ENCODE assay signal across 8 cellular contexts in the genomic region with DNA sequence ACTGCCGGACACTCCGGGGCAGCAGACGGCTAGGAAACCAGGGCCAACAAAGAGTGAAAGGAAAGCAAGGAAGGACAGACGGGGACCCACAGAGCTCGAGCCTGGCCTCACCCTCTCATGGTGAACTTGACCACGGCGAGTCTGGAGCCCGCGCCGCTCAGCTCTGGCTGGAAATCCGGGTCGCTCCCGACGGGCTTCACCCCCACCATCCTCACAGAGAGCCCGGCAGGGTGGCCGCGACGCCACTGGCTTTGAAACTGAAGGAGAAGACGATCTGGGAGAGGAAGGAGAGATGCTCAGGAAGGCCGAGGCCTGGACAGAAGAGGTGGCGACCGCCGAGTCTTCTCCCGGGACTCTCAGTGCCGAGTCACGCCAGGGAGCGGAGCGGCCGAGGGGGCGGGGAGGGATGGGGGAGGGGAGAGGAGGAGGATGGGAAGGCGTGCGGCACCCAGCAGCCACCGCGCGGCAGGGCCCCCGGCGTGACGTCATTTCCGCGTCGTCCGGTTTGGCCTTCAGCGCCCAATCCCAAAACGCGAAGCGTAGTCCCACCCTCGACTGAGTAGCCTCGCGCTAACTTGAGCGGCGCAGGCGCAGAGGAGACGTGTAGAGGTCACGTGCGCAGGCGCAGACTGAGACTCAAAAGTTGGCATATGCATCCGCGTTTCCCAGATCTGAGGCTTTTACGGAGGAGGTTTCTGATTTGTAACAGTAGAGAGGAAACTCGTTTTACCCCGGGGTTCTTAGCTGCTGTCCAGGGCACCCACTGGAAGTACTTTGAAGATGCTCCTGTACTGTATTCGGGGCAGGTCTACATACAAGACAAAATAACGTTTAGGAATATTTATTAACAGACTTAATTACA. TPM values are rescaled to one million over a fixed set of nuclear protein-coding genes. Genes with fewer than 3 reads are reported as not detected.
DNase-seq lines count a peak whose midpoint lies in the region; ATAC-seq, FAIRE-seq and TF ChIP-seq lines count a peak whose summit lies in the region.

Gene TXNL1 (minus strand): TSS at position 361 of the 862 bp plus-strand sequence. CDS start 152 bp downstream, at position 209.

- H3K9me3 ChIP-seq in small intestine (ENCODE audit: control insufficient read depth, low read depth) = no peaks in the 10 kb centered on the region

- H3K27me3 ChIP-seq in bronchial epithelial cell (ENCODE audit: control insufficient read depth, insufficient read depth, low read length) = no peaks in the 10 kb centered on the region
- H3K27me3 ChIP-seq in small intestine (ENCODE audit: control insufficient read depth in 2 of 2, insufficient read depth in 2 of 2, low read length in 2 of 2) = no peaks in the 10 kb centered on the region

- H3K27ac ChIP-seq in small intestine (ENCODE audit: low read depth in 1 of 2, low read length in 1 of 2) = peak within 1 kb of the TSS; percentile 93 to 95

- H3K4me3 ChIP-seq in WI38 (ENCODE audit: low read depth, low read length) (peak within 1 kb of the TSS; percentile 84), bronchial epithelial cell (ENCODE audit: low read depth, low read length) (peak within 1 kb of the TSS; percentile 97), small intestine (ENCODE audit: low read depth in 1 of 2, low read length in 2 of 2) (peak within 1 kb of the TSS; percentile 79 to 89)

- TF ChIP-seq CTCF in WI38 (IDR thresholded peaks at IDR 0.05; ENCODE audit: low read depth, low read length) = no peak
- TF ChIP-seq CTCF in bronchial epithelial cell (IDR thresholded peaks at IDR 0.05; ENCODE audit: insufficient read depth, low read length, severe bottlenecking) = no peak

- in situ Hi-C loops in ACHN (cut with HindIII; ENCODE audit: low pct_ligation_motif_present, low pct_unique_long_range_greater_than_20kb, low sequenced_read_pairs) = no loop called here

- 1% methylated on average over 54 to 63 of the region's 63 CpGs for WGBS in small intestine, 3 donors

- FAIRE-seq in bronchial epithelial cell (lab: Jason Lieb, UNC) (peak; percentile 52), small intestine (lab: Jason Lieb, UNC) (no peak)

- ATAC-seq in GM18907 (IDR thresholded peaks at IDR 0.05; ENCODE audit: unreplicated experiment) (peak; percentile 94), HG03159 (IDR thresholded peaks at IDR 0.05; ENCODE audit: unreplicated experiment) (peak; percentile 98)

- peak; percentile 98 for DNase-seq in ACHN
- DNase-seq in NCI-H2227 treated with DMSO at 0.1 percent for 48 hours (lab: John Stamatoyannopoulos, UW) = peak; percentile 98
- DNase-seq in bronchial epithelial cell (ENCODE audit: low read depth) = peak; percentile 94
- peak; percentile 99 for DNase-seq in iPS-NIHi11 (ENCODE audit: low spot score)
- peak; percentile 99 for DNase-seq in small intestine

- H3K36me3 ChIP-seq in bronchial epithelial cell (ENCODE audit: control insufficient read depth, insufficient read depth, low read length) (no peaks in the 10 kb centered on the region), small intestine (ENCODE audit: control insufficient read depth in 2 of 2, insufficient read depth in 2 of 2, low read length in 2 of 2) (no peaks in the 10 kb centered on the region)

- H3K4me1 ChIP-seq in small intestine (ENCODE audit: control insufficient read depth in 2 of 2, insufficient read depth in 1 of 2, low read depth in 1 of 2, low read length in 1 of 2) = peaks cover 6 to 8% of the 10 kb centered on the region in 2 donors

RNA-seq across cellular contexts. Expression of gene TXNL1, which starts in this region (rescaled TPM):
- total RNA-seq in bronchial epithelial cell = 24.1 and 30.3 TPM in 2 replicates
- 10 to 100 TPM; 62.2 to 74.7 (median 70.3) TPM for polyA plus RNA-seq in small intestine

Comparison
In these comparisons a context has a peak if more than half of its experiments do, and no peak if none do; other contexts are left out.
1. Peak in every context shown above with its lines: DNase-seq, ATAC-seq, H3K4me3 ChIP-seq and H3K27ac ChIP-seq.